ENCODE assay signal across 1 cellular context in genomic region chr20:32238483-32239425, GRCh38.
A peak's percentile ranks its signal among the peaks of the same experiment; 100 is the strongest.
TF ChIP-seq lines count a peak whose summit lies in the region.

No MANE protein-coding gene starts in this region.

TF ChIP-seq in K562, 482 proteins besides CTCF, POLR2A, EP300 and RAD21:
- TF ChIP-seq CREB1 (IDR thresholded peaks at IDR 0.05): no peak
- no peak for TF ChIP-seq CREB1 (CRISPR knock-in tag; IDR thresholded peaks at IDR 0.05)
- TF ChIP-seq PREB (CRISPR knock-in tag; IDR thresholded peaks at IDR 0.05): no peak
- TF ChIP-seq ETS1 (conservative IDR thresholded peaks at IDR 0.05; ENCODE audit: control insufficient read depth, low read depth, low read length): no peak
- TF ChIP-seq ZNF583 (CRISPR knock-in tag; IDR thresholded peaks at IDR 0.05): no peak
- no peak for TF ChIP-seq ZNF184 (CRISPR knock-in tag; IDR thresholded peaks at IDR 0.05)
- no peak for TF ChIP-seq GTF2E2 (tag; IDR thresholded peaks at IDR 0.05)
- no peak for TF ChIP-seq MCM3 (IDR thresholded peaks at IDR 0.05)
- TF ChIP-seq C11orf30 (IDR thresholded peaks at IDR 0.05; ENCODE audit: low read depth): peak; percentile 18; the same call in 1 of the 2 replicates
- no peak for TF ChIP-seq THAP7 (CRISPR knock-in tag; IDR thresholded peaks at IDR 0.05)
- TF ChIP-seq ZNF316 (IDR thresholded peaks at IDR 0.05): peak; percentile 30; the same call in 1 of the 2 replicates
